Comparison of ENCODE assay signal across 8 cellular contexts in the genomic region with DNA sequence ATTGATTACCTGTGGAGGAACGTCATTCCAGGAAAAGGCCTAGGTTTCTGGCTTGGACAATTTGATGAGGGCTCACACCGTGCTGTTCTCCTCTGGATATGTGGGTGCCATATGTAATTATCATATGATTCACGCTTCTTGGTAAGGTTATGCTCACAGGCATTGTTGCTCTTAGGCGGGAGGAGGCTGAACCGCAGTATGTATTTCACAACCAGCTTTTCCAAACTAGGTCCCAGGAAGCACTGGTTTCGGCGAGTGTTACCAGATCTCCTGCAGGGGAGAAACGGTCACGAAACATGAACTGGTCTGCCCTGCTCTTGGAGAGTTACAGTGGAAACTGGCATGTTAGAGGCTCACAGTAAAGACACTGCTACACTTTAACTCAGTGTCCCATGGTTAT. TPM values are rescaled to one million over a fixed set of nuclear protein-coding genes. Genes with fewer than 3 reads are reported as not detected.
DNase-seq lines count a peak whose midpoint lies in the region; ATAC-seq and TF ChIP-seq lines count a peak whose summit lies in the region.

No MANE protein-coding gene starts in this region.

- ATAC-seq in activated CD8-positive, alpha-beta memory T cell treated with anti-CD3 and anti-CD28 coated beads, Interleukin-2, amount 10 ng/mL, durations not matched to agents 7 days and 5 days: no peak
- ATAC-seq in body of pancreas (no peak), left lobe of liver (peak; percentile 56)

- TF ChIP-seq CTCF in body of pancreas (IDR thresholded peaks at IDR 0.05) (no peak), thyroid gland (IDR thresholded peaks at IDR 0.05) (no peak)

- intact Hi-C loops in body of pancreas (cut with DNase I) (no loop called here), thyroid gland (cut with DNase I) (no loop called here)

- 82 to 89% methylated on average over 9 of the region's 9 CpGs for WGBS in body of pancreas, 2 donors
- 86% methylated on average over 9 of the region's 9 CpGs for WGBS in thyroid gland, 2 donors

- H3K9me3 ChIP-seq in body of pancreas: no peaks in the 10 kb centered on the region
- no peaks in the 10 kb centered on the region for H3K9me3 ChIP-seq in thyroid gland

- H3K27ac Mint-ChIP-seq in activated CD8-positive, alpha-beta memory T cell treated with anti-CD3 and anti-CD28 coated beads, Interleukin-2, amount 10 ng/mL, durations not matched to agents 7 days and 5 days: peak overlapping the region; percentile 73

- DNase-seq in activated CD8-positive, alpha-beta memory T cell treated with anti-CD3 and anti-CD28 coated beads, Interleukin-2, amount 10 ng/mL, durations not matched to agents 7 days and 5 days: no peak
- no peak for DNase-seq in activated CD8-positive, alpha-beta memory T cell treated with anti-CD3 and anti-CD28 coated beads, Interleukin-2, amount 50 U/mL, for 4 hours
- DNase-seq in body of pancreas: no peak
- peak; percentile 66 for DNase-seq in left lobe of liver (ENCODE audit: low spot score)
- DNase-seq in thyroid gland: no peak
- no peak for DNase-seq in DMS114 treated with DMSO at 0.1 percent for 48 hours (lab: John Stamatoyannopoulos, UW; ENCODE audit: unreplicated experiment)
- DNase-seq in COR-L47 (lab: John Stamatoyannopoulos, UW): no peak
- no peak for DNase-seq in kidney tubule cell (ENCODE audit: low spot score)

- H3K9me3 Mint-ChIP-seq in activated CD8-positive, alpha-beta memory T cell treated with anti-CD3 and anti-CD28 coated beads, Interleukin-2, amount 10 ng/mL, durations not matched to agents 7 days and 5 days (ENCODE audit: low read depth): no peaks in the 10 kb centered on the region

- no peaks in the 10 kb centered on the region for H3K27me3 ChIP-seq in body of pancreas
- no peaks in the 10 kb centered on the region for H3K27me3 ChIP-seq in thyroid gland

- H3K4me1 Mint-ChIP-seq in activated CD8-positive, alpha-beta memory T cell treated with anti-CD3 and anti-CD28 coated beads, Interleukin-2, amount 10 ng/mL, durations not matched to agents 7 days and 5 days: peaks cover 32% of the 10 kb centered on the region

- H3K4me3 ChIP-seq in body of pancreas (no peak overlapping the region), thyroid gland (replicated peaks in 1 of 3) (no peak overlapping the region)

- H3K27ac ChIP-seq in body of pancreas: peak overlapping the region; percentile 52 to 82 (median 76)
- H3K27ac ChIP-seq in thyroid gland: peak overlapping the region; percentile 64 to 82 (median 68)

- TF ChIP-seq POLR2A in body of pancreas (IDR thresholded peaks at IDR 0.05) (no peak), thyroid gland (IDR thresholded peaks at IDR 0.05) (no peak)

- CTCF ChIA-PET in activated CD8-positive, alpha-beta memory T cell treated with anti-CD3 and anti-CD28 coated beads, Interleukin-2, amount 10 ng/mL, durations not matched to agents 7 days and 5 days (lab: Charles Lee): interaction anchor here (0.6 to 5.2 kb wide), 28 partner anchors 7 to 308 kb away, joined by 3 to 31 read pairs (median 4); a partner anchor contains a TSS

- peaks cover 5% of the 10 kb centered on the region for H3K36me3 Mint-ChIP-seq in activated CD8-positive, alpha-beta memory T cell treated with anti-CD3 and anti-CD28 coated beads, Interleukin-2, amount 10 ng/mL, durations not matched to agents 7 days and 5 days

- H3K4me1 ChIP-seq in body of pancreas (peaks cover 13% of the 10 kb centered on the region), thyroid gland (peaks cover 12 to 18% of the 10 kb centered on the region in 2 donors)

- H3K36me3 ChIP-seq in body of pancreas (replicated peaks in 1 of 2; ENCODE audit: insufficient read depth in 1 of 2, low read depth in 2 of 2) (no peaks in the 10 kb centered on the region), thyroid gland (no peaks in the 10 kb centered on the region)

- peak overlapping the region; percentile 72 for H3K4me3 Mint-ChIP-seq in activated CD8-positive, alpha-beta memory T cell treated with anti-CD3 and anti-CD28 coated beads, Interleukin-2, amount 10 ng/mL, durations not matched to agents 7 days and 5 days

- H3K27me3 Mint-ChIP-seq in activated CD8-positive, alpha-beta memory T cell treated with anti-CD3 and anti-CD28 coated beads, Interleukin-2, amount 10 ng/mL, durations not matched to agents 7 days and 5 days: no peaks in the 10 kb centered on the region

RNA-seq across cellular contexts. Expression of a gene that starts 0.8 kb away (rescaled TPM):
- total RNA-seq in activated CD8-positive, alpha-beta memory T cell treated with anti-CD3 and anti-CD28 coated beads, Interleukin-2, amount 10 ng/mL, durations not matched to agents 7 days and 5 days: 10 to 100 TPM in 1 of 2 experiments, 1 to 10 TPM in 1; 8.8 to 10.6 TPM
- total RNA-seq in body of pancreas: 10 to 100 TPM in 1 of 2 donors, 1 to 10 TPM in 1; 9.9 to 15.6 TPM
- 7.3 TPM for total RNA-seq in left lobe of liver
- 10 to 100 TPM; 18.4 to 40.9 (median 20.3) TPM for total RNA-seq in thyroid gland
